ENCODE assay signal across 1 cellular context in genomic region chr2:112836695-112837117, GRCh38.
TF ChIP-seq lines count a peak whose summit lies in the region.

Gene IL1B (minus strand): TSS chr2:112836779. CDS start chr2:112836229, 550 bp downstream.

TF ChIP-seq in SK-N-SH treated with all-trans-retinoic acid at 6 μM for 48 hours, 23 proteins besides CTCF, POLR2A, EP300 and RAD21 (continued from another document):
- TF ChIP-seq CSRNP3 (CRISPR knock-in tag; IDR thresholded peaks at IDR 0.05) (no peak), BACH2 (CRISPR knock-in tag; IDR thresholded peaks at IDR 0.05; ENCODE audit: borderline replicate concordance) (no peak), ZNF70 (CRISPR knock-in tag; IDR thresholded peaks at IDR 0.05) (no peak), ZFP30 (CRISPR knock-in tag; IDR thresholded peaks at IDR 0.05) (no peak), RARB (CRISPR knock-in tag; IDR thresholded peaks at IDR 0.05) (no peak), ZNF565 (CRISPR knock-in tag; conservative IDR thresholded peaks at IDR 0.05; ENCODE audit: low read depth) (no peak), TOX (CRISPR knock-in tag; IDR thresholded peaks at IDR 0.05; ENCODE audit: borderline replicate concordance) (no peak), ESRRG (CRISPR knock-in tag; IDR thresholded peaks at IDR 0.05) (no peak), TSHZ2 (CRISPR knock-in tag; IDR thresholded peaks at IDR 0.05) (no peak), POU6F1 (CRISPR knock-in tag; IDR thresholded peaks at IDR 0.05; ENCODE audit: borderline replicate concordance, low read depth) (no peak)
- TF ChIP-seq, protein P1, sequence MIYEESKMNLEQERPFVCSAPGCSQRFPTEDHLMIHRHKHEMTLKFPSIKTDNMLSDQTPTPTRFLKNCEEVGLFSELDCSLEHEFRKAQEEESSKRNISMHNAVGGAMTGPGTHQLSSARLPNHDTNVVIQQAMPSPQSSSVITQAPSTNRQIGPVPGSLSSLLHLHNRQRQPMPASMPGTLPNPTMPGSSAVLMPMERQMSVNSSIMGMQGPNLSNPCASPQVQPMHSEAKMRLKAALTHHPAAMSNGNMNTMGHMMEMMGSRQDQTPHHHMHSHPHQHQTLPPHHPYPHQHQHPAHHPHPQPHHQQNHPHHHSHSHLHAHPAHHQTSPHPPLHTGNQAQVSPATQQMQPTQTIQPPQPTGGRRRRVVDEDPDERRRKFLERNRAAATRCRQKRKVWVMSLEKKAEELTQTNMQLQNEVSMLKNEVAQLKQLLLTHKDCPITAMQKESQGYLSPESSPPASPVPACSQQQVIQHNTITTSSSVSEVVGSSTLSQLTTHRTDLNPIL (CRISPR knock-in tag; IDR thresholded peaks at IDR 0.05; ENCODE audit: low read depth): no peak
